1 cellular context compared by ENCODE assay signal in genomic region chr17:70525976-70526375, GRCh38.
TF ChIP-seq lines count a peak whose summit lies in the region.

No MANE protein-coding gene starts in this region.

TF ChIP-seq in GM23338, 12 proteins besides CTCF, POLR2A, EP300 and RAD21 (continued from another document):
- TF ChIP-seq ZNF462 (CRISPR knock-in tag; IDR thresholded peaks at IDR 0.05): no peak
- no peak for TF ChIP-seq ETS1 (IDR thresholded peaks at IDR 0.05)
- TF ChIP-seq ZNF331 (CRISPR knock-in tag; IDR thresholded peaks at IDR 0.05; ENCODE audit: low read depth): no peak
- TF ChIP-seq EZH2 (IDR thresholded peaks at IDR 0.05; ENCODE audit: low read depth, unreplicated experiment): no peak
- TF ChIP-seq POLR2AphosphoS5 (IDR thresholded peaks at IDR 0.05; ENCODE audit: low read depth): no peak
